In genomic region chr9:87535817-87536539, GRCh38 we compare ENCODE assay signal across 9 cellular contexts.
DNase-seq lines count a peak whose midpoint lies in the region; ATAC-seq, FAIRE-seq and TF ChIP-seq lines count a peak whose summit lies in the region.
"Had no signal": no experiment of that assay in that cellular context is flagged by ENCODE, and none has a peak within 500 bp of the region (broad histone marks: within the 10 kb centered on the region; RNA-seq: fewer than 3 reads in every experiment).

No MANE protein-coding gene starts in this region.

- H3K4me3 ChIP-seq in GM06990 (replicated peaks; ENCODE audit: low read depth, low read length), result peak overlapping the region; percentile 26

- DNase-seq in GM06990 (ENCODE audit: extremely low read depth, insufficient read length), result peak; percentile 64
- no peak for DNase-seq in GM19239 (ENCODE audit: insufficient read length, low spot score)
- peak; percentile 56 for DNase-seq in amniotic epithelial cell (ENCODE audit: low read depth)
- no peak for DNase-seq in NOMO-1 (lab: John Stamatoyannopoulos, UW; ENCODE audit: unreplicated experiment in 2 of 2)
- no peak for DNase-seq in NCI-H1092 treated with DMSO at 0.1 percent for 48 hours (lab: John Stamatoyannopoulos, UW)
- DNase-seq in nucleus accumbens (lab: John Stamatoyannopoulos, UW), result no peak
- DNase-seq: DMS153 had no signal

- FAIRE-seq in GM19239 (lab: Jason Lieb, UNC), result peak; percentile 89

- peaks cover 2% of the 10 kb centered on the region for H3K36me3 ChIP-seq in GM06990 (ENCODE audit: control insufficient read depth, insufficient read depth, low read length)

- peak; percentile 76 for ATAC-seq in HG03060 (IDR thresholded peaks at IDR 0.05; ENCODE audit: low read depth, unreplicated experiment)
- ATAC-seq in GM18511 (IDR thresholded peaks at IDR 0.05; ENCODE audit: unreplicated experiment), result no peak

- TF ChIP-seq CTCF in GM06990 (IDR thresholded peaks at IDR 0.05; ENCODE audit: insufficient read depth, low read length, poor library complexity, severe bottlenecking), result no peak

- H3K27me3 ChIP-seq in GM06990 (replicated peaks; ENCODE audit: control insufficient read depth, insufficient read depth, low read length), result no peaks in the 10 kb centered on the region

Comparison
In these comparisons a context has a peak if more than half of its experiments do, and no peak if none do; other contexts are left out.
1. DNase-seq: peak in GM06990 (single experiment) and amniotic epithelial cell (single experiment); none in GM19239 (single experiment), NOMO-1 (0 of 2), NCI-H1092 treated with DMSO at 0.1 percent for 48 hours (single experiment) and nucleus accumbens (0 of 56).